Comparison of ENCODE assay signal across 1 cellular context in genomic region chr6:139853302-139853992, GRCh38.
TF ChIP-seq lines count a peak whose summit lies in the region.

No MANE protein-coding gene starts in this region.

TF ChIP-seq in GM12878, 131 proteins besides CTCF, POLR2A, EP300 and RAD21 (continued from another document):
- TF ChIP-seq ZBTB4 (CRISPR knock-in tag; IDR thresholded peaks at IDR 0.05) (no peak), NR2F1 (conservative IDR thresholded peaks at IDR 0.05) (0 out of 2 replicates have a peak, but pooled peaks have one; percentile 28), YY1 (IDR thresholded peaks at IDR 0.05; ENCODE audit: low read depth, low read length) (no peak), STAT1 (conservative IDR thresholded peaks at IDR 0.05) (no peak)
TF ChIP-seq in GM12878: peak in this region for 1.
